ENCODE assay signal across 8 cellular contexts in genomic region chr13:43786766-43787517, GRCh38. TPM values are rescaled to one million over a fixed set of nuclear protein-coding genes. Genes with fewer than 3 reads are reported as not detected.
A peak's percentile ranks its signal among the peaks of the same experiment; 100 is the strongest.
DNase-seq lines count a peak whose midpoint lies in the region; ATAC-seq lines count a peak whose summit lies in the region.

Gene ENOX1, minus strand, starts transcription at chr13:43786972.

- no peak for ATAC-seq in HG03280 (IDR thresholded peaks at IDR 0.05; ENCODE audit: unreplicated experiment)

- H3K27ac ChIP-seq in HUES6 (ENCODE audit: low read depth, low read length) (no peak within 1 kb of the TSS), skin epidermis (peak within 1 kb of the TSS in 11 of 21 experiments; percentile 4 to 68 (median 36))

- H3K36me3 ChIP-seq in HUES6 (ENCODE audit: control insufficient read depth, insufficient read depth, low read length): no peaks in the 10 kb centered on the region

- peaks cover 6% of the 10 kb centered on the region; the same call in 1 of the 2 replicates for H3K4me1 ChIP-seq in HUES6 (ENCODE audit: control insufficient read depth, insufficient read depth, low read length)

- H3K27me3 ChIP-seq in HUES6 (ENCODE audit: control insufficient read depth, insufficient read depth, low read length): peaks cover 63% of the 10 kb centered on the region

- peak within 1 kb of the TSS; percentile 62 for H3K9ac ChIP-seq in HUES6 (ENCODE audit: low read length)

- DNase-seq in NCI-H345 (lab: John Stamatoyannopoulos, UW): peak; percentile 65
- DNase-seq in NCI-H345 treated with DMSO at 0.1 percent for 48 hours (lab: John Stamatoyannopoulos, UW; ENCODE audit: unreplicated experiment): no peak
- peak; percentile 72 for DNase-seq in SKM-1 treated with dmso at 0.1 percent for 144 hours (lab: John Stamatoyannopoulos, UW; ENCODE audit: unreplicated experiment)
- peak; percentile 59 for DNase-seq in cerebellum (ENCODE audit: low spot score)
- peak; percentile 86 for DNase-seq in islet precursor cell

- no peaks in the 10 kb centered on the region for H3K9me3 ChIP-seq in HUES6 (ENCODE audit: control insufficient read depth, insufficient read depth, low read depth, low read length)

- peak within 1 kb of the TSS; percentile 68 for H3K4me3 ChIP-seq in HUES6 (ENCODE audit: low read depth, low read length)
- H3K4me3 ChIP-seq in skin epidermis: peak within 1 kb of the TSS; percentile 45 to 56 (median 53)

RNA-seq across cellular contexts. Expression of gene ENOX1, which starts in this region (rescaled TPM):
- 19.7 TPM for total RNA-seq in cerebellum
